In the genomic region with DNA sequence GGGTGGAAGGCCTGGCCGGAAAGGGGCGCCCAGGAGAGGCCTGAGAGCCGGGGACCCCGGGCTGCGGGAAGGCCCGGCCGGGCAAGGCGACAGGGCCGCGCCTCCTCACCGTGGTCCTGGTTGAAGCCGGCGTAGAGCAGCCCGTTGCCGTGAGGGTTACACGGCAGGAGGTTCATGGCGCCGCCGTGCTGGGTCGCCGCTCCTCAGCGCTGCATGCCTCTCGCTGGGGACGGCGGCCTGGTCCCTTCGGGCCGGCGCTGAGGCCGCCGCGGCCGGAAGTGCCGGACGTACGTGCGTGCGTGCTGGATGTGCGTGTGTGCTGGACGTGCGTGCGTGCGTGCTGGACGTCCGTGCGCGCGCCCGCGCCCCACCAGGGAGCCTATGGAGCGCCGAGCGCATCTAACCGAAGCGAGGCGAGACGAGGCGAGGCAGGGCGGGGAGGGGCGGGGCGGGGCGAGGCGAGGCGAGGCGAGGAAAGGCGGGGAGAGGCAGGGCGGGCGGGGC, we compare ENCODE assay signal across 8 cellular contexts. TPM values are rescaled to one million over a fixed set of nuclear protein-coding genes. Genes with fewer than 3 reads are reported as not detected.
DNase-seq lines count a peak whose midpoint lies in the region; ATAC-seq and TF ChIP-seq lines count a peak whose summit lies in the region.

Gene WDR45B, minus strand, starts transcription at position 280 of the 504 bp plus-strand sequence. Its CDS starts 104 bp downstream, at position 176.

- H3K4me1 ChIP-seq in skeletal muscle tissue (ENCODE audit: control insufficient read depth in 3 of 3, insufficient read depth in 3 of 3, low read length in 3 of 3), result peaks cover 16 to 24% (median 17%) of the 10 kb centered on the region in 3 donors

- no peaks in the 10 kb centered on the region for H3K9me3 ChIP-seq in iPS-18c (ENCODE audit: control insufficient read depth, insufficient read depth, low read length)
- H3K9me3 ChIP-seq in skeletal muscle tissue (ENCODE audit: control insufficient read depth in 3 of 3, low read length in 3 of 3), result no peaks in the 10 kb centered on the region

- DNase-seq in 8988T (peak; percentile 96), NCI-H2196 (lab: John Stamatoyannopoulos, UW; ENCODE audit: unreplicated experiment) (peak; percentile 99), T47D (ENCODE audit: low read depth in 1 of 2, low spot score in 1 of 2) (peak; percentile 99)

- H3K27me3 ChIP-seq in skeletal muscle tissue (ENCODE audit: control insufficient read depth in 3 of 3, insufficient read depth in 3 of 3, low read length in 3 of 3), result no peaks in the 10 kb centered on the region

- peak within 1 kb of the TSS; percentile 88 to 95 (median 94) for H3K9ac ChIP-seq in skeletal muscle tissue (ENCODE audit: low read depth in 1 of 3, low read length in 3 of 3)

- H3K27ac ChIP-seq in VCaP, result peak within 1 kb of the TSS; percentile 100
- H3K27ac ChIP-seq in skeletal muscle tissue (ENCODE audit: low read depth, low read length), result peak within 1 kb of the TSS; percentile 93

- H3K36me3 ChIP-seq in skeletal muscle tissue (ENCODE audit: control insufficient read depth in 3 of 3, insufficient read depth in 3 of 3, low read length in 3 of 3), result peaks cover 2 to 12% (median 12%) of the 10 kb centered on the region in 3 donors

- H3K4me3 ChIP-seq in iPS-18c (ENCODE audit: insufficient read depth, low read depth, low read length) (peak within 1 kb of the TSS; percentile 90), skeletal muscle tissue (ENCODE audit: low read length in 3 of 3) (peak within 1 kb of the TSS; percentile 85 to 95 (median 91))

- no peak for TF ChIP-seq CTCF in VCaP (conservative IDR thresholded peaks at IDR 0.05)

- peak; percentile 82 for ATAC-seq in GM18868 (IDR thresholded peaks at IDR 0.05; ENCODE audit: unreplicated experiment)
- ATAC-seq in HG03103 (IDR thresholded peaks at IDR 0.05; ENCODE audit: low read depth, unreplicated experiment), result peak; percentile 85

- in situ Hi-C loops in T47D (cut with HindIII; ENCODE audit: low pct_unique_long_range_greater_than_20kb, low sequenced_read_pairs), result no loop called here

RNA-seq across cellular contexts. Expression of gene WDR45B, which starts in this region (rescaled TPM):
- 40.7 TPM for total RNA-seq in skeletal muscle tissue

Comparison
In these comparisons a context has a peak if more than half of its experiments do, and no peak if none do; other contexts are left out.
1. Peak in every context shown above with its lines: DNase-seq, ATAC-seq, H3K4me3 ChIP-seq and H3K27ac ChIP-seq.